ENCODE assay signal across 18 cellular contexts in the genomic region with DNA sequence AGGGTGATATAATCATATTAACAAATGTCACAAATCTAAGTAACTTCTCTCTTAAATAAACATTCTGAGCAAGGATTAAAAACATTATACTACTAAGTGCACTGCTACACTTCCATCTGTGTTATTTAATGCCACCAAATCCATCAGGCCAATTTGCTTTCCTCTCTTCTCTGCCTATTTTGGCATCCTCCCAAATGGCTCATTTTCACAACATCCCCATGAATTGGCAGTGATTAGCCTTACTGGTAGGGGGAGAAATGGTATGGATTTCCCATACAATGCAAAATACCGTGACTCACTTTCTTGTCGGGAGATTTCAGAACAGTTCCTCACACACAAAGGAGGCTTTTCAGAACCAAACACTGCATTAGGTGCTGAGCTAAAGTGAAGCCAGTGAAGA.
DNase-seq lines count a peak whose midpoint lies in the region; ATAC-seq and TF ChIP-seq lines count a peak whose summit lies in the region.
"Had no signal": no experiment of that assay in that cellular context is flagged by ENCODE, and none has a peak within 500 bp of the region (broad histone marks: within the 10 kb centered on the region; RNA-seq: fewer than 3 reads in every experiment).

No MANE protein-coding gene starts in this region.

- no peaks in the 10 kb centered on the region for H4K20me1 ChIP-seq in GM23338 (replicated peaks; ENCODE audit: insufficient read depth)

- DNase-seq in GM23338 (ENCODE audit: low spot score), result no peak
- DNase-seq in NCI-H1436 treated with DMSO at 0.1 percent for 48 hours (lab: John Stamatoyannopoulos, UW), result peak; percentile 87
- DNase-seq in NCI-H524 treated with DMSO at 0.1 percent for 48 hours (lab: John Stamatoyannopoulos, UW), result peak; percentile 86
- peak; percentile 7 for DNase-seq in fibroblast of pulmonary artery (ENCODE audit: low read depth)
- DNase-seq in osteocyte (ENCODE audit: extremely low spot score, unreplicated experiment), result no peak
- no peak for DNase-seq in EL
- DNase-seq in dedifferentiated amniotic fluid mesenchymal stem cell (ENCODE audit: extremely low spot score), result no peak
- DNase-seq: activated CD8-positive, alpha-beta memory T cell treated with anti-CD3 and anti-CD28 coated beads, Interleukin-2, amount 10 ng/mL, durations not matched to agents 7 days and 5 days; amniotic stem cell; DMS53; NCI-H1048; pancreas; Right ventricle myocardium superior; stimulated activated CD4-positive, alpha-beta T cell treated with anti-CD3 and anti-CD28 coated beads, Interleukin-4, amount 100 ng/mL, for 1 hour; T-helper 2 cell had no signal

- H3K27me3 Mint-ChIP-seq in GM23338 (ENCODE audit: insufficient read depth, low read depth, poor library complexity) (peaks cover 2% of the 10 kb centered on the region), osteocyte (ENCODE audit: unreplicated experiment) (peaks cover 3% of the 10 kb centered on the region)

- H3K4me1 Mint-ChIP-seq in GM23338 (peaks cover 3% of the 10 kb centered on the region; the same call in 1 of the 3 replicates), osteocyte (ENCODE audit: unreplicated experiment) (peaks cover 4% of the 10 kb centered on the region)
- H3K4me1 Mint-ChIP-seq: activated CD8-positive, alpha-beta memory T cell treated with anti-CD3 and anti-CD28 coated beads, Interleukin-2, amount 10 ng/mL, durations not matched to agents 7 days and 5 days; B cell had no signal

- H3K4me1 ChIP-seq in GM23338 (ENCODE audit: insufficient read depth), result no peaks in the 10 kb centered on the region
- H3K4me1 ChIP-seq: pancreas had no signal

- no peak for ATAC-seq in GM23338
- ATAC-seq: activated CD8-positive, alpha-beta memory T cell treated with anti-CD3 and anti-CD28 coated beads, Interleukin-2, amount 10 ng/mL, durations not matched to agents 7 days and 5 days; K562; pancreas had no signal

- no peaks in the 10 kb centered on the region for H3K79me2 ChIP-seq in GM23338 (replicated peaks; ENCODE audit: insufficient read depth)

- no peaks in the 10 kb centered on the region; the same call in 2 of the 3 replicates for H3K9me3 Mint-ChIP-seq in GM23338
- H3K9me3 Mint-ChIP-seq in osteocyte (ENCODE audit: unreplicated experiment), result no peaks in the 10 kb centered on the region

- H3K36me3 Mint-ChIP-seq in GM23338 (ENCODE audit: low read depth), result no peaks in the 10 kb centered on the region
- H3K36me3 Mint-ChIP-seq in osteocyte (ENCODE audit: unreplicated experiment), result no peaks in the 10 kb centered on the region
- H3K36me3 Mint-ChIP-seq: activated CD8-positive, alpha-beta memory T cell treated with anti-CD3 and anti-CD28 coated beads, Interleukin-2, amount 10 ng/mL, durations not matched to agents 7 days and 5 days had no signal

- H3K36me3 ChIP-seq in GM23338 (ENCODE audit: insufficient read depth), result no peaks in the 10 kb centered on the region
- H3K36me3 ChIP-seq: pancreas had no signal

- peaks cover 6% of the 10 kb centered on the region; the same call in 1 of the 2 replicates for H3K9me2 ChIP-seq in GM23338 (ENCODE audit: insufficient read depth)

- no peak for TF ChIP-seq CTCF in GM23338 (conservative IDR thresholded peaks at IDR 0.05; ENCODE audit: low read depth in 2 of 2)
- no peak for TF ChIP-seq CTCF in fibroblast of pulmonary artery (IDR thresholded peaks at IDR 0.05; ENCODE audit: low read length, missing control alignments)
- TF ChIP-seq CTCF in osteocyte (IDR thresholded peaks at IDR 0.05), result no peak

- H3K27ac Mint-ChIP-seq in GM23338, result no peak overlapping the region
- no peak overlapping the region for H3K27ac Mint-ChIP-seq in osteocyte (ENCODE audit: unreplicated experiment)
- H3K27ac Mint-ChIP-seq: activated CD8-positive, alpha-beta memory T cell treated with anti-CD3 and anti-CD28 coated beads, Interleukin-2, amount 10 ng/mL, durations not matched to agents 7 days and 5 days; B cell had no signal

- H3K4me2 ChIP-seq in GM23338, result no peak overlapping the region

- H3K27me3 ChIP-seq in GM23338 (ENCODE audit: insufficient read depth), result no peaks in the 10 kb centered on the region

- H3F3A ChIP-seq in GM23338 (replicated peaks; ENCODE audit: low read depth), result no peaks in the 10 kb centered on the region

- no peak overlapping the region for H3K27ac ChIP-seq in GM23338 (ENCODE audit: low read depth)
- H3K27ac ChIP-seq: coronary artery, pancreas had no signal

- H3K4me3 Mint-ChIP-seq in GM23338 (no peak overlapping the region), osteocyte (ENCODE audit: unreplicated experiment) (no peak overlapping the region)
- H3K4me3 Mint-ChIP-seq: activated CD8-positive, alpha-beta memory T cell treated with anti-CD3 and anti-CD28 coated beads, Interleukin-2, amount 10 ng/mL, durations not matched to agents 7 days and 5 days; B cell had no signal

- peak overlapping the region; percentile 18; the same call in 1 of the 2 replicates for H2AFZ ChIP-seq in GM23338

- H3K4me3 ChIP-seq in GM23338, result no peak overlapping the region
- no peak overlapping the region for H3K4me3 ChIP-seq in fibroblast of pulmonary artery (replicated peaks; ENCODE audit: low read depth, low read length)
- H3K4me3 ChIP-seq: coronary artery, K562, pancreas had no signal

TF ChIP-seq in GM23338, 12 proteins besides CTCF, POLR2A, EP300 and RAD21 (continues in another document):
- TF ChIP-seq EZH2 (IDR thresholded peaks at IDR 0.05; ENCODE audit: low read depth, unreplicated experiment) (no peak), JUNB (IDR thresholded peaks at IDR 0.05; ENCODE audit: unreplicated experiment) (no peak), POLR2AphosphoS5 (IDR thresholded peaks at IDR 0.05; ENCODE audit: low read depth) (no peak), ETS1 (IDR thresholded peaks at IDR 0.05) (no peak), REST (IDR thresholded peaks at IDR 0.05; ENCODE audit: unreplicated experiment) (no peak), ZNF331 (CRISPR knock-in tag; IDR thresholded peaks at IDR 0.05; ENCODE audit: low read depth) (no peak), STAT1 (IDR thresholded peaks at IDR 0.05; ENCODE audit: unreplicated experiment) (no peak), NANOG (IDR thresholded peaks at IDR 0.05; ENCODE audit: borderline replicate concordance) (no peak), EZH2phosphoT487 (IDR thresholded peaks at IDR 0.05; ENCODE audit: unreplicated experiment) (no peak), ZNF114 (CRISPR knock-in tag; IDR thresholded peaks at IDR 0.05) (no peak)

Comparison
In these comparisons a context has a peak if more than half of its experiments do, and no peak if none do; other contexts are left out.
1. DNase-seq: peak in NCI-H1436 treated with DMSO at 0.1 percent for 48 hours (single experiment), NCI-H524 treated with DMSO at 0.1 percent for 48 hours (single experiment) and fibroblast of pulmonary artery (single experiment); none in GM23338 (single experiment), osteocyte (single experiment), EL (single experiment) and dedifferentiated amniotic fluid mesenchymal stem cell (single experiment).